In the genomic region with DNA sequence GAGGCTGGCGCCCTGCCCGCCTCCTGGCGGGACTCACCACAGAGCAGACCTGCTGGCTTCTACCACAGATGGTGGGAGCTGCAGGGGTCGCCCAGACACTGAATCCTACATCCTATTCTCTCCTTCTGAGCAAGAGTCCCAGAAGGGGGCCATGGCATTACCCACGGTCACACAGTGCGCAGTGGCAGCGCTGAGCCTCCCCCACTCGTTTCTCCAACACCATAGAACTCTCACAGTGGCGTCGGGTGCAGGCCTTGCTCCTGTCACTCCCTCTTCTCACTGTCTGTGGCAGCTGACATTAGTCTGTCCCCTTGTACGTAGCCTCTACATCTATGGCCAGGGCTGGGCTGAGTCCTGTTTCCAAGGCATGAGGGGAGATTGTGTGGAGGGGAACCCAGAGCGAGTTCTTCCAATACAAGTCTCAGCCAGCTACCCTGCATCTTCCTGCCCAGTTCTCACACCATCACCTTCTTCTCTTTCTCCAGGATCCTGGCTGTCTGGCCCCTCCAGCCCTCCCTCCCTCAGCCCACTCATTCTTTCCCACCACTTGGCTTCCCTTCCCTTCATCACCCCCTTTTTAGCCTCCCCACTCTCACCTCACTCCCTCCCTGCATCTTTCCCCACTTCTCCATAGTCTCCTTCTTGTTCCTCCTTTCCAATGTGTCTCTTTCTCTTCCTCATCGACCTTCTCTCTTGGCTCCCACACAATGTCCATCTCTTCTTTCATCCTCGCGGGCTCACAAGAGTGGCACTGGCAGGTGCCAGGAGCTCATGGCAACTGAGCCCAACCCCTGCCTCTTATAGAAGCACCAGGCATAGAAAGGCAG, we compare ENCODE assay signal across 1 cellular context.
TF ChIP-seq lines count a peak whose summit lies in the region.

No MANE protein-coding gene starts in this region.

TF ChIP-seq in WTC11, 78 proteins besides CTCF, POLR2A, EP300 and RAD21 (continued from another document):
- TF ChIP-seq, protein P1, sequence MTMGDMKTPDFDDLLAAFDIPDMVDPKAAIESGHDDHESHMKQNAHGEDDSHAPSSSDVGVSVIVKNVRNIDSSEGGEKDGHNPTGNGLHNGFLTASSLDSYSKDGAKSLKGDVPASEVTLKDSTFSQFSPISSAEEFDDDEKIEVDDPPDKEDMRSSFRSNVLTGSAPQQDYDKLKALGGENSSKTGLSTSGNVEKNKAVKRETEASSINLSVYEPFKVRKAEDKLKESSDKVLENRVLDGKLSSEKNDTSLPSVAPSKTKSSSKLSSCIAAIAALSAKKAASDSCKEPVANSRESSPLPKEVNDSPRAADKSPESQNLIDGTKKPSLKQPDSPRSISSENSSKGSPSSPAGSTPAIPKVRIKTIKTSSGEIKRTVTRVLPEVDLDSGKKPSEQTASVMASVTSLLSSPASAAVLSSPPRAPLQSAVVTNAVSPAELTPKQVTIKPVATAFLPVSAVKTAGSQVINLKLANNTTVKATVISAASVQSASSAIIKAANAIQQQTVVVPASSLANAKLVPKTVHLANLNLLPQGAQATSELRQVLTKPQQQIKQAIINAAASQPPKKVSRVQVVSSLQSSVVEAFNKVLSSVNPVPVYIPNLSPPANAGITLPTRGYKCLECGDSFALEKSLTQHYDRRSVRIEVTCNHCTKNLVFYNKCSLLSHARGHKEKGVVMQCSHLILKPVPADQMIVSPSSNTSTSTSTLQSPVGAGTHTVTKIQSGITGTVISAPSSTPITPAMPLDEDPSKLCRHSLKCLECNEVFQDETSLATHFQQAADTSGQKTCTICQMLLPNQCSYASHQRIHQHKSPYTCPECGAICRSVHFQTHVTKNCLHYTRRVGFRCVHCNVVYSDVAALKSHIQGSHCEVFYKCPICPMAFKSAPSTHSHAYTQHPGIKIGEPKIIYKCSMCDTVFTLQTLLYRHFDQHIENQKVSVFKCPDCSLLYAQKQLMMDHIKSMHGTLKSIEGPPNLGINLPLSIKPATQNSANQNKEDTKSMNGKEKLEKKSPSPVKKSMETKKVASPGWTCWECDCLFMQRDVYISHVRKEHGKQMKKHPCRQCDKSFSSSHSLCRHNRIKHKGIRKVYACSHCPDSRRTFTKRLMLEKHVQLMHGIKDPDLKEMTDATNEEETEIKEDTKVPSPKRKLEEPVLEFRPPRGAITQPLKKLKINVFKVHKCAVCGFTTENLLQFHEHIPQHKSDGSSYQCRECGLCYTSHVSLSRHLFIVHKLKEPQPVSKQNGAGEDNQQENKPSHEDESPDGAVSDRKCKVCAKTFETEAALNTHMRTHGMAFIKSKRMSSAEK (CRISPR knock-in tag; IDR thresholded peaks at IDR 0.05; ENCODE audit: borderline replicate concordance) = no peak
- TF ChIP-seq, protein P2, sequence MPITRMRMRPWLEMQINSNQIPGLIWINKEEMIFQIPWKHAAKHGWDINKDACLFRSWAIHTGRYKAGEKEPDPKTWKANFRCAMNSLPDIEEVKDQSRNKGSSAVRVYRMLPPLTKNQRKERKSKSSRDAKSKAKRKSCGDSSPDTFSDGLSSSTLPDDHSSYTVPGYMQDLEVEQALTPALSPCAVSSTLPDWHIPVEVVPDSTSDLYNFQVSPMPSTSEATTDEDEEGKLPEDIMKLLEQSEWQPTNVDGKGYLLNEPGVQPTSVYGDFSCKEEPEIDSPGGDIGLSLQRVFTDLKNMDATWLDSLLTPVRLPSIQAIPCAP (CRISPR knock-in tag; IDR thresholded peaks at IDR 0.05) = no peak
TF ChIP-seq in WTC11: peak in this region for 0.
